ENCODE assay signal across 14 cellular contexts in the genomic region with DNA sequence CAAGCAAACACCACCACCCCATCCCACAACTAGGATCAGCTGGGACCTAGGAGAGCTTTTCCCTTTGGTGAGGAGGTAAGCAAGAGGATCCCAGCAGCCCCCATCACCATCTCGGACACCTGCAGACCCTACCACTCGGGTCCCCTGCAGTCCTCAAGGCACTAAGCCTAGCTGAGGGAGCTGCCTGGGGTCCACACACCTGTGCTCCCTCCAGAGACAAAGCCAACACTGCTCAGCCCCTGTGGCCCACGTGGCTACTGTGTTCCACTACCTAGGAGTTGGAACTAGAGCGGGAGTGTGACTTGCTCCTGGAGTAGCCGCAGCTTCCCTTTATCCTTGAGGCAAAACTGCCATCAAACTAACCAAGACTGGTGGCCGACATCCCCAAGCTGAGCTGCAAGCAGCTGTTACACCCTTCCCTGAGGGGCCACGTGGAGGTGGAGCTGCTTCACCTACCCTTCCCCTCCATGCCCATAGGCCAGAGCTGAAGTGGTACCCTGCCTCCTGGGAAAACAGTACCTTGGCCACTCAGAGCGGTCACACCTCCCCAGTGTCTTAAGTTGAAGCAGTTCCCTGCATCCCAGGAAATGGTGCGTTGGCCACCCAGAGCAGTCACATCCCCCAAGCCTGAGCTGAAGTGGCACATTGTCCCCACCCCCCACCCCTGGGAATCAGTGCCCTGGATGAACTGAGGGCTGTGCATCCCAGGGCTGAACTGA.
"Had no signal": no experiment of that assay in that cellular context is flagged by ENCODE, and none has a peak within 500 bp of the region (broad histone marks: within the 10 kb centered on the region; RNA-seq: fewer than 3 reads in every experiment).

No MANE protein-coding gene starts in this region.

- H3K27ac Mint-ChIP-seq: mesothelial cell of epicardium had no signal

- H3K4me1 Mint-ChIP-seq: mesothelial cell of epicardium had no signal

- H3K27me3 ChIP-seq: sigmoid colon, SJSA1 had no signal

- DNase-seq: activated naive CD4-positive, alpha-beta T cell treated with Interleukin-2 at 50 U/mL for 16 hours; central memory CD4-positive, alpha-beta T cell; effector memory CD4-positive, alpha-beta T cell; gastrocnemius medialis; heart right ventricle; sigmoid colon; stimulated activated CD4-positive, alpha-beta T cell treated with anti-CD3 and anti-CD28 coated beads, Interleukin-12 subunit alpha, Interleukin-12 subunit beta, amount 100 ng/mL, for 4 hours; stimulated activated CD4-positive, alpha-beta T cell treated with anti-CD3 and anti-CD28 coated beads, Interleukin-2, amount 100 ng/mL, for 48 hours; stimulated activated naive CD4-positive, alpha-beta T cell treated with Interleukin-2 at 50 U/mL for 16 hours; T-helper 9 cell had no signal

- H3K9me3 ChIP-seq: neutrophil had no signal

- H3K27ac ChIP-seq: epithelial cell of prostate, gastrocnemius medialis, heart right ventricle, neutrophil, sigmoid colon, SJSA1 had no signal

- H3K4me3 Mint-ChIP-seq: mesothelial cell of epicardium had no signal

- H3K36me3 ChIP-seq: gastrocnemius medialis, heart right ventricle, neutrophil, sigmoid colon, SJSA1 had no signal

- H3K4me3 ChIP-seq: gastrocnemius medialis, heart right ventricle, sigmoid colon, SJSA1 had no signal

- H3K4me1 ChIP-seq: gastrocnemius medialis, heart right ventricle, sigmoid colon, SJSA1 had no signal

- ATAC-seq: gastrocnemius medialis, heart right ventricle had no signal
